In the genomic region with DNA sequence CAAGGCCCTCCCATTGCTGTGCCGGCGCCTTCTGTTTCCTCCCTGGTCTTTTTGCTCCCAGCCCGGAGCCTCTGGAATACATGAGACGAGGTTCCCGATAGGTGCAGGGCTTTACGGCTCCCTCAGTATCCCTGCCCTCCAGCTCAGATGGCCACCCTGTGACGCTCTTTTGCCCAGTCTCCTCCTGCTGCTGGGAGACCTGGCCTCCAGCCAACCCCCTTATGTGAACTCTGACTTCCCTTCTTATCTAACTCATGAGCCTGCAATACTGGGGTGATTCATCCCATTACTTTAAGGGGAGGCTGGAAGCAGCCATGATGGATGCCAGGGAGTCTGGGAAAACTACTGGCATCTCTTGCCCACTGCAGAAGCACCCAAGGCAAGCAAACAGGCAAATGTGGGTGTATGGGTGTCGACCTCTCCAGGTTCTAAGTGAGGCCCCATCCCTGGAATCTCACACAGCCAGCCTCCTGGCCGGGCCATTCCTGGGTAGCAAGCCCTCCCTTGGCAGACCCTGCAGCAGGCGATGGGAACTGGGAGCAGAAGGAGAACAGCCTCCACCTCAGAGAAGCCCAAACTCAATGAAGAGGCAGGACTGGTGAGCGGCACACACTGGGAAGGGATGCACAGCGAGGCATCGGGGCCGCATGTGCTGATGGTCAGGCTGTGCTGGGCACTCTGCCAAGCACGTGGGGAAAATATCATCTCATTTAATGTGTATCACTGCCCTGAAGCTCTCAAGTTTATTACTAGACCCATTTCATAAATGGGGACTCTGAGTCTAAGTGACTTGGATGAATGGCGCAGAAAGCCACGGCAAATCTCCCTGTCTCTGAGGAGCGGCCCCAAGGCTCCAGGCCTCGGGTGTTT, we compare ENCODE assay signal across 8 cellular contexts.
A peak's percentile ranks its signal among the peaks of the same experiment; 100 is the strongest.
DNase-seq lines count a peak whose midpoint lies in the region; ATAC-seq and TF ChIP-seq lines count a peak whose summit lies in the region.

No MANE protein-coding gene starts in this region.

- intact Hi-C loops in uterus (cut with DNase I; ENCODE audit: low total_unique reads): no loop called here

- H3K9me3 ChIP-seq in lung (ENCODE audit: control insufficient read depth in 2 of 2, insufficient read depth in 1 of 2, low read length in 1 of 2) (no peaks in the 10 kb centered on the region), uterus (no peaks in the 10 kb centered on the region)

- H3K36me3 ChIP-seq in brain microvascular endothelial cell (replicated peaks) (no peaks in the 10 kb centered on the region), lung (ENCODE audit: control insufficient read depth in 2 of 2, insufficient read depth in 2 of 2, low read length in 2 of 2) (no peaks in the 10 kb centered on the region), uterus (no peaks in the 10 kb centered on the region)

- no peak for TF ChIP-seq POLR2A in uterus (IDR thresholded peaks at IDR 0.05)

- H3K27ac Mint-ChIP-seq in stimulated activated naive CD8-positive, alpha-beta T cell treated with anti-CD3 and anti-CD28 coated beads, Interleukin-15, Interleukin-2, amounts not matched to agents 100 ng/mL and 50 ng/mL, for 24 hours: peak overlapping the region; percentile 58

- H3K36me3 Mint-ChIP-seq in stimulated activated naive CD8-positive, alpha-beta T cell treated with anti-CD3 and anti-CD28 coated beads, Interleukin-15, Interleukin-2, amounts not matched to agents 100 ng/mL and 50 ng/mL, for 24 hours (ENCODE audit: low read depth): peaks cover 4% of the 10 kb centered on the region

- H3K27ac ChIP-seq in brain microvascular endothelial cell (peak overlapping the region; percentile 28), lung (ENCODE audit: low read depth in 1 of 2, low read length in 1 of 2) (peak overlapping the region; percentile 86 to 93), uterus (peak overlapping the region; percentile 74 to 84)

- H3K4me1 ChIP-seq in lung (ENCODE audit: control insufficient read depth in 2 of 2, insufficient read depth in 2 of 2, low read length in 2 of 2) (peaks cover 39 to 72% of the 10 kb centered on the region in 2 donors), uterus (peaks cover 20 to 50% of the 10 kb centered on the region in 2 donors)

- TF ChIP-seq CTCF in brain microvascular endothelial cell (IDR thresholded peaks at IDR 0.05; ENCODE audit: low read depth, low read length, missing control alignments) (no peak), lung (IDR thresholded peaks at IDR 0.05; ENCODE audit: control extremely low read depth, extremely low read depth) (no peak), uterus (IDR thresholded peaks at IDR 0.05) (no peak), GM20000 (IDR thresholded peaks at IDR 0.05; ENCODE audit: extremely low read depth, missing control alignments) (no peak)

- H3K27me3 ChIP-seq in brain microvascular endothelial cell (replicated peaks): no peaks in the 10 kb centered on the region
- H3K27me3 ChIP-seq in lung (ENCODE audit: control insufficient read depth, insufficient read depth): no peaks in the 10 kb centered on the region
- no peaks in the 10 kb centered on the region for H3K27me3 ChIP-seq in uterus

- in situ Hi-C loops in brain microvascular endothelial cell (cut with HindIII; ENCODE audit: low pct_ligation_motif_present, low sequenced_read_pairs): no loop called here

- H3K9me3 Mint-ChIP-seq in stimulated activated naive CD8-positive, alpha-beta T cell treated with anti-CD3 and anti-CD28 coated beads, Interleukin-15, Interleukin-2, amounts not matched to agents 100 ng/mL and 50 ng/mL, for 24 hours: no peaks in the 10 kb centered on the region

- peaks cover 94% of the 10 kb centered on the region for H3K4me1 Mint-ChIP-seq in stimulated activated naive CD8-positive, alpha-beta T cell treated with anti-CD3 and anti-CD28 coated beads, Interleukin-15, Interleukin-2, amounts not matched to agents 100 ng/mL and 50 ng/mL, for 24 hours (ENCODE audit: low read depth)

- H3K4me3 ChIP-seq in brain microvascular endothelial cell (ENCODE audit: low read depth, low read length) (no peak overlapping the region), lung (no peak overlapping the region), uterus (no peak overlapping the region)

- H3K27me3 Mint-ChIP-seq in stimulated activated naive CD8-positive, alpha-beta T cell treated with anti-CD3 and anti-CD28 coated beads, Interleukin-15, Interleukin-2, amounts not matched to agents 100 ng/mL and 50 ng/mL, for 24 hours: no peaks in the 10 kb centered on the region

- WGBS in lung, 2 donors: 71 to 73% methylated on average over 19 of the region's 19 CpGs

- DNase-seq in stimulated activated naive CD8-positive, alpha-beta T cell treated with anti-CD3 and anti-CD28 coated beads, Interleukin-15, Interleukin-2, amounts not matched to agents 100 U/mL and 50 U/mL, for 24 hours: no peak
- DNase-seq in brain microvascular endothelial cell (peak; percentile 82), lung (ENCODE audit: low spot score) (peak; percentile 79), uterus (peak; percentile 86 to 91), GM20000 (ENCODE audit: low spot score) (no peak), NCI-H69 (lab: John Stamatoyannopoulos, UW) (no peak)

- no peak overlapping the region for H3K4me3 Mint-ChIP-seq in stimulated activated naive CD8-positive, alpha-beta T cell treated with anti-CD3 and anti-CD28 coated beads, Interleukin-15, Interleukin-2, amounts not matched to agents 100 ng/mL and 50 ng/mL, for 24 hours

- no peak for ATAC-seq in stimulated activated naive CD8-positive, alpha-beta T cell treated with anti-CD3 and anti-CD28 coated beads, Interleukin-15, Interleukin-2, amounts not matched to agents 100 U/mL and 50 U/mL, for 24 hours
- ATAC-seq in lung (ENCODE audit: insufficient read depth, low FRiP score) (peak; percentile 14), GM21786 (IDR thresholded peaks at IDR 0.05; ENCODE audit: unreplicated experiment) (no peak)

Comparison
In these comparisons a context has a peak if more than half of its experiments do, and no peak if none do; other contexts are left out.
1. DNase-seq: peak in brain microvascular endothelial cell (single experiment), lung (single experiment) and uterus (2 of 2); none in stimulated activated naive CD8-positive, alpha-beta T cell treated with anti-CD3 and anti-CD28 coated beads, Interleukin-15, Interleukin-2, amounts not matched to agents 100 U/mL and 50 U/mL, for 24 hours (single experiment), GM20000 (single experiment) and NCI-H69 (single experiment).
2. H3K27ac ChIP-seq: peak in every context shown above with its lines; median percentile 90 in lung; 79 in uterus; 28 in brain microvascular endothelial cell.